In genomic region chr7:118194571-118194970, GRCh38 we compare ENCODE assay signal across 22 cellular contexts. TPM values are rescaled to one million over a fixed set of nuclear protein-coding genes. Genes with fewer than 3 reads are reported as not detected.
"Had no signal": no experiment of that assay in that cellular context is flagged by ENCODE, and none has a peak within 500 bp of the region (broad histone marks: within the 10 kb centered on the region; RNA-seq: fewer than 3 reads in every experiment).

No MANE protein-coding gene starts in this region.

- DNase-seq: effector CD4-positive, alpha-beta T cell; endodermal cell; foreskin melanocyte; head of caudate nucleus; kidney; left colon; left ventricle myocardium superior; mesenchymal stem cell; midbrain; spleen; stimulated activated CD4-positive, alpha-beta T cell treated with anti-CD3 and anti-CD28 coated beads, Interleukin-15, amount 100 ng/mL, for 24 hours; stimulated activated CD4-positive, alpha-beta T cell treated with anti-CD3 and anti-CD28 coated beads, Interleukin-1b, Interleukin-23, amount 100 ng/mL, for 48 hours; stimulated activated CD4-positive, alpha-beta T cell treated with anti-CD3 and anti-CD28 coated beads, Interleukin-4, amount 100 ng/mL, for 24 hours; tibial artery; upper lobe of left lung; uterus had no signal

- H3K36me3 ChIP-seq: uterus had no signal

- H3K4me1 ChIP-seq: spleen, tibial artery, upper lobe of left lung, uterus had no signal

- H3K27ac ChIP-seq: hepatocyte, neutrophil, spleen, tibial artery, upper lobe of left lung, uterus had no signal

- H3K4me3 ChIP-seq: hepatocyte, lung, spleen, tibial artery, upper lobe of left lung, uterus had no signal

- H3K9me3 ChIP-seq: neutrophil, spleen, tibial artery, upper lobe of left lung, uterus had no signal

- H3K27me3 ChIP-seq: hepatocyte, neutrophil, spleen, tibial artery, upper lobe of left lung, uterus had no signal

- ATAC-seq: left colon; left ventricle myocardium superior; sciatic nerve; stimulated activated memory B cell treated with anti-CD40 and anti-IgM and Interleukin-4, amounts not matched to agents 10 μg/mL and 1 μg/mL and 100 μg/mL, for 72 hours had no signal

RNA-seq across cellular contexts. Expression of gene ANKRD7, which starts 29.9 kb away (rescaled TPM):
- total RNA-seq: endodermal cell, left colon, upper lobe of left lung had no signal
- polyA plus RNA-seq: endothelial cell of umbilical vein had no signal
